1 cellular context compared by ENCODE assay signal in the genomic region with DNA sequence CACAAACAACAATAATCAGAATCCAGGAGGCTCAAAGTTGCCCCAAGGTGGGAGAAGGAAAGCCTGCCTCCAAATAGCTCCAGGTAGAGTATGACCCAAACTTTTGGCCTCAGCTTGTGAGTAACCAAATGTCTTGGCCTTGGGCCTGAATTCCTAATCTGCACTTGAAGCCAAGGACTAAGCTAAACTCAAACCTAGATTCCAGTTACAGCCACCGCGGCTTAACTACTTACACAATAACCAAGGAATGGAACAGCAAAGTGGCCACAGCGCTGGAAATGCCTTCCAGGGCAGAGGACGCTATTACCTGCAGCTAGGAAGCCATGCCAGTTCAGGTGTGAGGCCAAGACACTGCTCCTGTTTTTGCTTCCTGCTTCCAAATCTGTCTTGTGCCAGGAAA.
TF ChIP-seq lines count a peak whose summit lies in the region.

No MANE protein-coding gene starts in this region.

TF ChIP-seq in HepG2, 621 proteins besides CTCF, POLR2A, EP300 and RAD21:
- no peak for TF ChIP-seq TAF15 (IDR thresholded peaks at IDR 0.05; ENCODE audit: low read depth, low read length, poor library complexity, severe bottlenecking)
- TF ChIP-seq ZNF260 (CRISPR knock-in tag; IDR thresholded peaks at IDR 0.05; ENCODE audit: borderline replicate concordance, low read depth), result no peak
- TF ChIP-seq, protein P1, sequence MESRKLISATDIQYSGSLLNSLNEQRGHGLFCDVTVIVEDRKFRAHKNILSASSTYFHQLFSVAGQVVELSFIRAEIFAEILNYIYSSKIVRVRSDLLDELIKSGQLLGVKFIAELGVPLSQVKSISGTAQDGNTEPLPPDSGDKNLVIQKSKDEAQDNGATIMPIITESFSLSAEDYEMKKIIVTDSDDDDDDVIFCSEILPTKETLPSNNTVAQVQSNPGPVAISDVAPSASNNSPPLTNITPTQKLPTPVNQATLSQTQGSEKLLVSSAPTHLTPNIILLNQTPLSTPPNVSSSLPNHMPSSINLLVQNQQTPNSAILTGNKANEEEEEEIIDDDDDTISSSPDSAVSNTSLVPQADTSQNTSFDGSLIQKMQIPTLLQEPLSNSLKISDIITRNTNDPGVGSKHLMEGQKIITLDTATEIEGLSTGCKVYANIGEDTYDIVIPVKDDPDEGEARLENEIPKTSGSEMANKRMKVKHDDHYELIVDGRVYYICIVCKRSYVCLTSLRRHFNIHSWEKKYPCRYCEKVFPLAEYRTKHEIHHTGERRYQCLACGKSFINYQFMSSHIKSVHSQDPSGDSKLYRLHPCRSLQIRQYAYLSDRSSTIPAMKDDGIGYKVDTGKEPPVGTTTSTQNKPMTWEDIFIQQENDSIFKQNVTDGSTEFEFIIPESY (CRISPR knock-in tag; IDR thresholded peaks at IDR 0.05), result peak; percentile 67; the same call in 1 of the 2 replicates
- no peak for TF ChIP-seq TCF12 (IDR thresholded peaks at IDR 0.05)
- 0 out of 2 replicates have a peak, but pooled peaks have one; percentile 25 for TF ChIP-seq TCF12 (CRISPR knock-in tag; IDR thresholded peaks at IDR 0.05)
- no peak for TF ChIP-seq RCOR2 (CRISPR knock-in tag; IDR thresholded peaks at IDR 0.05)
- TF ChIP-seq, protein P2, sequence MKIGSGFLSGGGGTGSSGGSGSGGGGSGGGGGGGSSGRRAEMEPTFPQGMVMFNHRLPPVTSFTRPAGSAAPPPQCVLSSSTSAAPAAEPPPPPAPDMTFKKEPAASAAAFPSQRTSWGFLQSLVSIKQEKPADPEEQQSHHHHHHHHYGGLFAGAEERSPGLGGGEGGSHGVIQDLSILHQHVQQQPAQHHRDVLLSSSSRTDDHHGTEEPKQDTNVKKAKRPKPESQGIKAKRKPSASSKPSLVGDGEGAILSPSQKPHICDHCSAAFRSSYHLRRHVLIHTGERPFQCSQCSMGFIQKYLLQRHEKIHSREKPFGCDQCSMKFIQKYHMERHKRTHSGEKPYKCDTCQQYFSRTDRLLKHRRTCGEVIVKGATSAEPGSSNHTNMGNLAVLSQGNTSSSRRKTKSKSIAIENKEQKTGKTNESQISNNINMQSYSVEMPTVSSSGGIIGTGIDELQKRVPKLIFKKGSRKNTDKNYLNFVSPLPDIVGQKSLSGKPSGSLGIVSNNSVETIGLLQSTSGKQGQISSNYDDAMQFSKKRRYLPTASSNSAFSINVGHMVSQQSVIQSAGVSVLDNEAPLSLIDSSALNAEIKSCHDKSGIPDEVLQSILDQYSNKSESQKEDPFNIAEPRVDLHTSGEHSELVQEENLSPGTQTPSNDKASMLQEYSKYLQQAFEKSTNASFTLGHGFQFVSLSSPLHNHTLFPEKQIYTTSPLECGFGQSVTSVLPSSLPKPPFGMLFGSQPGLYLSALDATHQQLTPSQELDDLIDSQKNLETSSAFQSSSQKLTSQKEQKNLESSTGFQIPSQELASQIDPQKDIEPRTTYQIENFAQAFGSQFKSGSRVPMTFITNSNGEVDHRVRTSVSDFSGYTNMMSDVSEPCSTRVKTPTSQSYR (CRISPR knock-in tag; IDR thresholded peaks at IDR 0.05; ENCODE audit: borderline replicate concordance), result no peak
- no peak for TF ChIP-seq ZKSCAN8 (CRISPR knock-in tag; IDR thresholded peaks at IDR 0.05; ENCODE audit: borderline replicate concordance)
- TF ChIP-seq RFXANK (CRISPR knock-in tag; IDR thresholded peaks at IDR 0.05), result no peak
- no peak for TF ChIP-seq ZBTB3 (CRISPR knock-in tag; IDR thresholded peaks at IDR 0.05; ENCODE audit: borderline replicate concordance, low read depth)
- 0 out of 2 replicates have a peak, but pooled peaks have one; percentile 30 for TF ChIP-seq REXO4 (CRISPR knock-in tag; IDR thresholded peaks at IDR 0.05; ENCODE audit: borderline replicate concordance)
- TF ChIP-seq CENPX (CRISPR knock-in tag; IDR thresholded peaks at IDR 0.05), result no peak
- TF ChIP-seq KDM3A (CRISPR knock-in tag; IDR thresholded peaks at IDR 0.05; ENCODE audit: low read depth), result no peak
- no peak for TF ChIP-seq ZNF761 (CRISPR knock-in tag; conservative IDR thresholded peaks at IDR 0.05)
- 0 out of 2 replicates have a peak, but pooled peaks have one; percentile 54 for TF ChIP-seq NR0B2 (CRISPR knock-in tag; IDR thresholded peaks at IDR 0.05)
TF ChIP-seq in HepG2: peak in this region for 4.
